Comparison of ENCODE assay signal across 2 cellular contexts in the genomic region with DNA sequence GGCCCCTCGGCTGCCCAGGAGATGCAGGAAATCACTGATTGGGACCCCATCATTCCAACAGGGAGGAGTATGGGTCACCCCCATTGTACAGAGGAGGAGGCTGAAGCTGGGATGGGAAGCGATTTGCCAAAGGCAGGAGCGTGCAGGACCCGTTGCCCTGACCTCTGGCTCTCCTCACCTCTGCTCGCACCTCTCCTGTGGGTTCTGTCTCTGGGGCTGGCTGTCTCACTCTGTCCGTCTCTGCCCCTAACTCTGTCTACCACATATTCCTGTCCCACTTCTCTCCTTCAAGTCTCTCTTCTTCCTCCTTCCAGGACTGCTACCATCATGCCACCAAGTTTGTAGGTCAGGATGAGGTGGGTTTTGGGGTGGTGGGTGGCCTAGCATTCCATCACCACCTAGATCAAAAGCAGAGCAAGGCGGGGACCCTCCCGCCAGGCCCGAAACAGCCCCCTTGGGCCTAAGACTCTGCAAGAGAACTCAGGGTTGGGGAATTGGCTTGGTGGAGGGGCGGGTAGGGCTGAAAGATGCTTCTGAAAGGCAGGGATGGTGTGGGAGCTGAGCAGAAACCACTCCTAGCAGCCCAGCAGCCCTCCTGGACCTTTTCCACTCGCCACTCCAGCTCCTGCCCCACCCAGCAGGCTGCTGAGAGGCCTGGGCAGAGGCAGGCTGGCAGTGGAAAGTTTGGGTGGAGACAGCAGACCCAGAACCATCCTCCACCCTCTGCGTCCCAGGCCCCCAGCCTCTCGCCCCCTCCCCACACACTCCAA.
TF ChIP-seq lines count a peak whose summit lies in the region.

No MANE protein-coding gene starts in this region.

TF ChIP-seq in H1, 55 proteins besides CTCF, POLR2A, EP300 and RAD21:
- TF ChIP-seq GABPA (IDR thresholded peaks at IDR 0.05; ENCODE audit: borderline replicate concordance, insufficient read depth, low read length) = no peak
- TF ChIP-seq, protein P1, sequence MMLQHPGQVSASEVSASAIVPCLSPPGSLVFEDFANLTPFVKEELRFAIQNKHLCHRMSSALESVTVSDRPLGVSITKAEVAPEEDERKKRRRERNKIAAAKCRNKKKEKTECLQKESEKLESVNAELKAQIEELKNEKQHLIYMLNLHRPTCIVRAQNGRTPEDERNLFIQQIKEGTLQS (IDR thresholded peaks at IDR 0.05; ENCODE audit: insufficient read depth, low read depth, low read length) = no peak

TF ChIP-seq in GM12891, 5 proteins besides CTCF, POLR2A, EP300 and RAD21:
- TF ChIP-seq POU2F2 (IDR thresholded peaks at IDR 0.05; ENCODE audit: low read depth, low read length) (no peak), PAX5 (IDR thresholded peaks at IDR 0.05; ENCODE audit: insufficient read depth, low read length, severe bottlenecking) (no peak), TAF1 (IDR thresholded peaks at IDR 0.05; ENCODE audit: low read depth, low read length) (no peak), SPI1 (IDR thresholded peaks at IDR 0.05; ENCODE audit: low read depth, low read length) (no peak), POLR2AphosphoS5 (IDR thresholded peaks at IDR 0.05; ENCODE audit: low read depth, low read length) (no peak)
TF ChIP-seq in GM12891: peak in this region for 0.
